ENCODE assay signal across 3 cellular contexts in the genomic region with DNA sequence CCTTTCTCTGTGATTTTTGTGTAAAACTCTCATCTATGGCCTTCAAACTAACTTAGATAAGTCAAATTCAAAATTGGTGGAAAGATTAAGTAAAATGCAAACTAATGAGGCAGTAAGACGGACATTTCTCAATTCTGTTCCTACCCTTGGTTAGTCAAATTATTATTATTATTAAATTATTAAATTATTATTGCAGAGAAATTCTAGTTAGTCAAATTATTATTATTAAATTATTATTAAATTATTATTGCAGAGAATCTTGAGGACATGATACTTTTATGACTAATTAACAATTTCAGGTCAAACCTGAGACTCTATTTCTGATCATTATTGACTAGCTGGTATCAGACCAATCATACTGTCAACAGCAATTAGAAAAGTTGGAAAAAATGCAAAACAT.
"Had no signal": no experiment of that assay in that cellular context is flagged by ENCODE, and none has a peak within 500 bp of the region (broad histone marks: within the 10 kb centered on the region; RNA-seq: fewer than 3 reads in every experiment).

No MANE protein-coding gene starts in this region.

- DNase-seq: GDM1, GF-D8 had no signal

- H3K4me3 ChIP-seq: GM12878 had no signal

- ATAC-seq: GM12878 had no signal
